ENCODE assay signal across 13 cellular contexts in the genomic region with DNA sequence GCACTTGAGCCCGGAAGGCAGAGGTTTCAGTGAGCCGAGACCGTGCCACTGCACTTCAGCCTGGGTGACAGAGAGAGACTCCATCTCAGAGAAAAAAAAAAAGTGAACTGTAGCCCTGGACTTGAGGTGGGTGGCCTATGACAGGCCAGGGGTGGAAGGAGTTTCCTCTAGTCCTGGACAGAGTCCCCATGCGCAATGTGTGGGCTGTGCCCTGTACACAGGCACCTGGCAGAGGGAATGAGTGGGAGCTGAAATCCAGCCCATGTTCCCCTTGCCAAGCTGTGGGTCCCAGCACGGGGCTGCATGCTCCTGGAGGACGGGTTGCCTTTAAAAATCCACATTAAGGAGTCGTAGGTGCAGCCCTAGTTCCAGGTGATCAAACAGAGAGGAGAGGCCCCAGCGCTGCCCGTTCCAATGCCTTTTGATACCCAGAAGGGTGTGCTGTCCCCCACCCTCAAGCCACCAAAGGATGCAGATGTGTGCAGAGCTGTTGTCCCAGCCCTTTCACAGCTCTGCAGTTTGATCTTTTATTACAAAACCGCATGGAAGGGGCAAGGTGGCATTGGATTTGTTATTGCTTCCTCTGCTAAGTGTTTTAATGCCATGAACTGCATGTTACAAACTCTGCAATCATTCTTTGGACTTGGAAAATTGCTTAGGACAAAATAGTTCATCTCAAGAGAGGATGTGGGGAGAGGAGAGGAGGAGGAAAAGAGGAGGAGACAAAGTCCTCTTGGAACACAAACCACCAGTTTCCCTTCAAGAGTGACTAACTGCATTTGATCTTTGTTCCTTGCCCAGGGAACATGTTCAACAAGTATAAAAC. TPM values are rescaled to one million over a fixed set of nuclear protein-coding genes. Genes with fewer than 3 reads are reported as not detected.
A peak's percentile ranks its signal among the peaks of the same experiment; 100 is the strongest.
DNase-seq lines count a peak whose midpoint lies in the region; ATAC-seq, FAIRE-seq and TF ChIP-seq lines count a peak whose summit lies in the region.
"Had no signal": no experiment of that assay in that cellular context is flagged by ENCODE, and none has a peak within 500 bp of the region (broad histone marks: within the 10 kb centered on the region; RNA-seq: fewer than 3 reads in every experiment).

No MANE protein-coding gene starts in this region.

- no peak for FAIRE-seq in bronchial epithelial cell (lab: Jason Lieb, UNC)

- H2BK15ac ChIP-seq in H9 (ENCODE audit: low read depth, low read length) = no peak overlapping the region

- H2AK5ac ChIP-seq in H9 (ENCODE audit: insufficient read length, low read length) = no peak overlapping the region

- H3K14ac ChIP-seq in H9 (ENCODE audit: insufficient read depth, low read length) = no peak overlapping the region; the same call in 1 of the 2 replicates

- H3K23me2 ChIP-seq in H9 (ENCODE audit: insufficient read length, low read depth, low read length, poor library complexity, severe bottlenecking) = no peaks in the 10 kb centered on the region

- no peak overlapping the region for H2BK120ac ChIP-seq in H9 (ENCODE audit: low read depth, low read length, poor library complexity, severe bottlenecking)

- H3K27ac Mint-ChIP-seq in immature natural killer cell (peak overlapping the region; percentile 50 to 83 (median 76)), H9 (no peak overlapping the region)
- H3K27ac Mint-ChIP-seq: activated CD4-positive, alpha-beta memory T cell treated with anti-CD3 and anti-CD28 coated beads for 36 hours; CD14-positive monocyte had no signal

- H3K9ac ChIP-seq in KMS-11 = no peak overlapping the region
- no peak overlapping the region for H3K9ac ChIP-seq in H9 (ENCODE audit: extremely low read depth, insufficient read length, low read length)

- no peak overlapping the region for H3T11ph ChIP-seq in H9 (ENCODE audit: low read length)

- POLR2A ChIA-PET in HEK293T (lab: Yijun Ruan, JAX) = no interaction called here

- H3K36me3 ChIP-seq in KMS-11 (ENCODE audit: insufficient read depth) = no peaks in the 10 kb centered on the region
- no peaks in the 10 kb centered on the region for H3K36me3 ChIP-seq in bronchial epithelial cell (ENCODE audit: control insufficient read depth, insufficient read depth, low read length)
- no peaks in the 10 kb centered on the region for H3K36me3 ChIP-seq in sigmoid colon

- H3K36me3 Mint-ChIP-seq in immature natural killer cell (no peaks in the 10 kb centered on the region), H9 (ENCODE audit: insufficient read depth in 1 of 3, low read depth in 3 of 3) (no peaks in the 10 kb centered on the region; a peak in 1 of 7 replicates)
- H3K36me3 Mint-ChIP-seq: activated CD4-positive, alpha-beta memory T cell treated with anti-CD3 and anti-CD28 coated beads for 36 hours had no signal

- peaks cover 5% of the 10 kb centered on the region for H3K4me1 ChIP-seq in KMS-11 (ENCODE audit: low read depth, poor library complexity, severe bottlenecking)
- peaks cover 0 to 43% (median 22%) of the 10 kb centered on the region in 4 donors for H3K4me1 ChIP-seq in sigmoid colon
- H3K4me1 ChIP-seq in H9 (ENCODE audit: insufficient read depth, low read length) = no peaks in the 10 kb centered on the region

- H4K20me1 ChIP-seq in KMS-11 (ENCODE audit: insufficient read depth) (no peaks in the 10 kb centered on the region), H9 (ENCODE audit: control insufficient read depth, insufficient read depth, insufficient read length) (no peaks in the 10 kb centered on the region)

- H3K27ac ChIP-seq in KMS-11 (no peak overlapping the region), sigmoid colon (peak overlapping the region; percentile 53 to 85 (median 77)), H9 (ENCODE audit: insufficient read length, low read depth, low read length) (no peak overlapping the region)
- H3K27ac ChIP-seq: PC-9 had no signal

- no peak for TF ChIP-seq CTCF in KMS-11 (conservative IDR thresholded peaks at IDR 0.05; ENCODE audit: low read depth, low read length)
- no peak for TF ChIP-seq CTCF in bronchial epithelial cell (IDR thresholded peaks at IDR 0.05; ENCODE audit: insufficient read depth, low read length, severe bottlenecking)
- no peak for TF ChIP-seq CTCF in sigmoid colon (IDR thresholded peaks at IDR 0.05)
- no peak for TF ChIP-seq CTCF in H9 (conservative IDR thresholded peaks at IDR 0.05)

- H3K4me2 ChIP-seq in KMS-11 (no peak overlapping the region), H9 (ENCODE audit: insufficient read depth, insufficient read length, low read length) (no peak overlapping the region)
- H3K4me2 ChIP-seq: PC-9 had no signal

- no peaks in the 10 kb centered on the region for H3K79me1 ChIP-seq in H9 (ENCODE audit: insufficient read depth, low read depth, low read length, poor library complexity, severe bottlenecking)

- H3K4ac ChIP-seq in H9 (ENCODE audit: low read depth, low read length) = no peak overlapping the region

- TF ChIP-seq EP300 in sigmoid colon (IDR thresholded peaks at IDR 0.05) = no peak

- H2BK12ac ChIP-seq in H9 (ENCODE audit: insufficient read length, low read depth, low read length) = no peak overlapping the region

- H3K4me3 ChIP-seq in KMS-11 (IDR thresholded peaks at IDR 0.05; ENCODE audit: insufficient read depth, low read depth, low read length) (no peak overlapping the region), bronchial epithelial cell (ENCODE audit: low read depth, low read length) (no peak overlapping the region), sigmoid colon (no peak overlapping the region)
- H3K4me3 ChIP-seq: PC-9 had no signal

- H3K9me3 ChIP-seq in sigmoid colon (no peaks in the 10 kb centered on the region), H9 (ENCODE audit: control insufficient read depth, low read depth, low read length) (no peaks in the 10 kb centered on the region)

- CTCF ChIA-PET in HEK293T (lab: Yijun Ruan, JAX) = no interaction called here

- H2AFZ ChIP-seq in KMS-11 (ENCODE audit: low read depth) (0 out of 2 replicates have a peak overlapping the region, but pooled peaks have one; percentile 25), H9 (ENCODE audit: low read length) (no peak overlapping the region)
- H2AFZ ChIP-seq: PC-9 had no signal

- H3K23ac ChIP-seq in H9 (ENCODE audit: insufficient read length, low read depth, low read length) = no peak overlapping the region

- DNase-seq in bronchial epithelial cell (ENCODE audit: low read depth) (peak; percentile 42), immature natural killer cell (no peak), sigmoid colon (no peak), H9 (no peak), NCI-H1417 (lab: John Stamatoyannopoulos, UW) (no peak), HEK293T (ENCODE audit: extremely low spot score) (no peak)
- DNase-seq: activated CD4-positive, alpha-beta memory T cell treated with anti-CD3 and anti-CD28 coated beads for 36 hours; activated naive CD4-positive, alpha-beta T cell treated with Interleukin-2 at 50 U/mL for 16 hours; NCI-H2029 treated with DMSO at 0.1 percent for 48 hours; PC-9 had no signal

- H3K79me2 ChIP-seq in KMS-11 (ENCODE audit: insufficient read depth, low read depth) (no peaks in the 10 kb centered on the region), H9 (ENCODE audit: insufficient read depth, low read length) (no peaks in the 10 kb centered on the region)

- no peak overlapping the region for H3K56ac ChIP-seq in H9 (ENCODE audit: insufficient read length, low read depth, low read length)

- H3K4me1 Mint-ChIP-seq in immature natural killer cell (peaks cover 23% of the 10 kb centered on the region in 2 donors), H9 (peaks cover 15 to 20% of the 10 kb centered on the region in 2 experiments)

- H3K9me3 Mint-ChIP-seq in immature natural killer cell (peaks cover 0 to 2% (median 0%) of the 10 kb centered on the region in 6 donors), H9 (peaks cover 4 to 5% of the 10 kb centered on the region in 2 experiments; a peak in 3 of 5 replicates)
- H3K9me3 Mint-ChIP-seq: activated CD4-positive, alpha-beta memory T cell treated with anti-CD3 and anti-CD28 coated beads for 36 hours had no signal

- H3K27me3 Mint-ChIP-seq in immature natural killer cell (ENCODE audit: low read depth in 3 of 3) (peaks cover 0 to 7% (median 3%) of the 10 kb centered on the region in 3 donors), H9 (ENCODE audit: low read depth) (peaks cover 2% of the 10 kb centered on the region; the same call in 1 of the 2 replicates)
- H3K27me3 Mint-ChIP-seq: activated CD4-positive, alpha-beta memory T cell treated with anti-CD3 and anti-CD28 coated beads for 36 hours had no signal

- H3K4me3 Mint-ChIP-seq in immature natural killer cell (peak overlapping the region in 1 of 5 donors; percentile 5), H9 (no peak overlapping the region)
- H3K4me3 Mint-ChIP-seq: activated CD4-positive, alpha-beta memory T cell treated with anti-CD3 and anti-CD28 coated beads for 36 hours had no signal

- H4K8ac ChIP-seq in H9 (replicated peaks; ENCODE audit: insufficient read length, low read depth, low read length) = no peak overlapping the region

- 46 to 72% methylated on average over 10 of the region's 10 CpGs for WGBS in sigmoid colon, 2 donors
- no CpG with 5 or more reads among the region's 10 CpGs for WGBS in H9 (ENCODE audit: extremely low coverage, insufficient read length, low lambda C conversion rate)

- H3K27me3 ChIP-seq in KMS-11 (ENCODE audit: insufficient read depth, low read depth) = no peaks in the 10 kb centered on the region
- H3K27me3 ChIP-seq in bronchial epithelial cell (ENCODE audit: control insufficient read depth, insufficient read depth, low read length) = no peaks in the 10 kb centered on the region
- H3K27me3 ChIP-seq in sigmoid colon = no peaks in the 10 kb centered on the region
- no peaks in the 10 kb centered on the region for H3K27me3 ChIP-seq in H9 (ENCODE audit: insufficient read depth, low read length)

- H4K91ac ChIP-seq in H9 (ENCODE audit: insufficient read length, low read depth, low read length) = no peak overlapping the region

- H2BK20ac ChIP-seq in H9 (ENCODE audit: low read depth, low read length, poor library complexity, severe bottlenecking) = no peak overlapping the region

- no peak overlapping the region for H2BK5ac ChIP-seq in H9 (ENCODE audit: insufficient read length, low read length)

- H4K5ac ChIP-seq in H9 (ENCODE audit: insufficient read length, low read depth, low read length) = no peak overlapping the region

- no peak for TF ChIP-seq POLR2A in sigmoid colon (IDR thresholded peaks at IDR 0.05)

- H3K18ac ChIP-seq in H9 (ENCODE audit: insufficient read length, low read depth, low read length) = no peak overlapping the region

- intact Hi-C loops in sigmoid colon (cut with DNase I) = loop anchor here (2.0 kb wide), 2 partner anchors 40 to 68 kb away; no protein-coding TSS in a partner anchor

- ATAC-seq in GM19035 (IDR thresholded peaks at IDR 0.05; ENCODE audit: unreplicated experiment) = no peak

TF ChIP-seq in HEK293T, 16 proteins besides CTCF, POLR2A, EP300 and RAD21:
- TF ChIP-seq NFRKB (IDR thresholded peaks at IDR 0.05) (no peak), FOXK2 (IDR thresholded peaks at IDR 0.05) (no peak), L3MBTL2 (conservative IDR thresholded peaks at IDR 0.05) (no peak), BHLHE40 (IDR thresholded peaks at IDR 0.05; ENCODE audit: borderline replicate concordance) (no peak)

RNA-seq across cellular contexts. Expression of gene PDK3, which starts 38.0 kb away (rescaled TPM):
- 5.3 and 5.8 TPM in 2 replicates for total RNA-seq in bronchial epithelial cell
- polyA plus RNA-seq in immature natural killer cell = 10 to 100 TPM; 48.4 to 65.8 (median 59.6) TPM
- 10 to 100 TPM; 47.6 to 63.2 (median 59.0) TPM for total RNA-seq in sigmoid colon
- polyA plus RNA-seq in sigmoid colon = 10 to 100 TPM in 1 of 3 donors, 1 to 10 TPM in 2; 3.6 to 11.1 (median 9.7) TPM
- 43.8 and 47.3 TPM in 2 replicates for total RNA-seq in H9 (2021)

Comparison
In these comparisons a context has a peak if more than half of its experiments do, and no peak if none do; other contexts are left out.
1. H3K27ac ChIP-seq: peak in sigmoid colon (4 of 4); none in KMS-11 (single experiment) and H9 (single experiment).
2. H3K27ac Mint-ChIP-seq: peak in immature natural killer cell (6 of 6); none in H9 (0 of 3).